1 cellular context compared by ENCODE assay signal in genomic region chr2:138757376-138757775, GRCh38.
TF ChIP-seq lines count a peak whose summit lies in the region.

No MANE protein-coding gene starts in this region.

TF ChIP-seq in H1, 55 proteins besides CTCF, POLR2A, EP300 and RAD21:
- TF ChIP-seq EGR1 (IDR thresholded peaks at IDR 0.05; ENCODE audit: borderline replicate concordance, low read depth, low read length) (no peak), POLR2AphosphoS5 (IDR thresholded peaks at IDR 0.05; ENCODE audit: low read depth, low read length) (no peak), TCF12 (IDR thresholded peaks at IDR 0.05; ENCODE audit: low read depth, low read length) (no peak), SAP30 (IDR thresholded peaks at IDR 0.05; ENCODE audit: insufficient read depth, insufficient replicate concordance, low read length) (no peak), RXRA (IDR thresholded peaks at IDR 0.05; ENCODE audit: insufficient read depth, low read depth, low read length) (no peak), KDM5A (IDR thresholded peaks at IDR 0.05; ENCODE audit: low read length) (no peak), E2F6 (IDR thresholded peaks at IDR 0.05) (no peak), JUN (IDR thresholded peaks at IDR 0.05; ENCODE audit: low read depth, low read length) (no peak), POU5F1 (IDR thresholded peaks at IDR 0.05; ENCODE audit: low read depth, low read length) (no peak), SP1 (IDR thresholded peaks at IDR 0.05; ENCODE audit: low read depth, low read length) (no peak), RNF2 (IDR thresholded peaks at IDR 0.05; ENCODE audit: borderline replicate concordance, low read depth, low read length, missing control alignments, poor library complexity, severe bottlenecking) (no peak), NANOG (IDR thresholded peaks at IDR 0.05; ENCODE audit: insufficient read depth, low read depth, low read length, poor library complexity, severe bottlenecking) (no peak), CHD2 (IDR thresholded peaks at IDR 0.05; ENCODE audit: low read length) (no peak), USF2 (IDR thresholded peaks at IDR 0.05; ENCODE audit: low read length) (no peak), YY1 (IDR thresholded peaks at IDR 0.05; ENCODE audit: low read depth, low read length) (no peak), KDM1A (IDR thresholded peaks at IDR 0.05; ENCODE audit: borderline replicate concordance, low read length) (no peak), MAFK (IDR thresholded peaks at IDR 0.05; ENCODE audit: low read depth, low read length) (no peak), PHF8 (conservative IDR thresholded peaks at IDR 0.05; ENCODE audit: low read depth, low read length) (no peak), CBX8 (IDR thresholded peaks at IDR 0.05; ENCODE audit: borderline replicate concordance, low read depth, low read length) (no peak), ATF3 (IDR thresholded peaks at IDR 0.05; ENCODE audit: insufficient read depth, low read depth, low read length) (no peak)
TF ChIP-seq in H1: peak in this region for 0.
